ENCODE assay signal across 20 cellular contexts in the genomic region with DNA sequence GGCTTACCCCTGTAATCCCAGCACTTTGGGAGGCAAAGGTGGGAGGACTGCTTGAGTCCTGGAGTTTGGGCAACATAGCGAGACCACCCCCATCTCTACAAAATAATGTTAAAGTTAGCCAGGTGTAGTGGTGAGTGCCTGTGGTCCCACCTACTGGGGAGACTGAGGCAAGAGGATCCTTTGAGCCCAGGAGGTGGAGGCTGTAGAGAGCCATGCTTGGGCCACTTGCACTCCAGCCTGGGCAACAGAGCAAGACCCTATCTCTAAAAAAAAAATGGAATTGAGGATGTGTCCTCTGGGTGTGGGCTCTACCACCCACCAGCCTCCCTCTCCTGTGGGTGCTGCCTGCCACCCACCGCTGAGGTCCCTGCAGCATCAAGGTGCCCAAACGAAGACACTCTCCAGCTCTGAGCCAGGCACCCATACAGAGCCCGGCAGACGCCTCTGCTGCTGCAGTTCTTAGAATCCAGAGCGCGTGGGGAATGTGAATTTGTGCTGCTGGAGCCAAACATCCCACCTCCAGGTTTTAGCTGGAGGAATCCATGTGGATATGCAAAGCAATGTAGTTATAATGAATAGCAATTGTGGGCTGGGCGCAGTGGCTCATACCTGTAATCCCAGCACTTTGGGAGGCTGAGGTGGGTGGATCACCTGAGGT. TPM values are rescaled to one million over a fixed set of nuclear protein-coding genes. Genes with fewer than 3 reads are reported as not detected.
DNase-seq lines count a peak whose midpoint lies in the region; ATAC-seq and TF ChIP-seq lines count a peak whose summit lies in the region.
"Had no signal": no experiment of that assay in that cellular context is flagged by ENCODE, and none has a peak within 500 bp of the region (broad histone marks: within the 10 kb centered on the region; RNA-seq: fewer than 3 reads in every experiment).

No MANE protein-coding gene starts in this region.

- peaks cover 11% of the 10 kb centered on the region for H3K27me3 Mint-ChIP-seq in activated CD4-positive, alpha-beta T cell treated with anti-CD3 and anti-CD28 coated beads, Interleukin-2, amount 10 ng/mL, durations not matched to agents 7 days and 5 days

- H3K27me3 ChIP-seq in KMS-11 (ENCODE audit: insufficient read depth, low read depth) (peaks cover 52% of the 10 kb centered on the region), mammary epithelial cell (ENCODE audit: insufficient read depth, low read length) (no peaks in the 10 kb centered on the region), upper lobe of left lung (peaks cover 0 to 6% (median under 1%) of the 10 kb centered on the region in 4 donors)

- dilution Hi-C loops in mammary epithelial cell (cut with HindIII; ENCODE audit: low sequenced_read_pairs) = loop anchor here (5.0 kb wide), 2 partner anchors 38 to 107 kb away; no protein-coding TSS in a partner anchor

- POLR2A ChIA-PET in activated CD4-positive, alpha-beta T cell treated with anti-CD3 and anti-CD28 coated beads, Interleukin-2, amount 10 ng/mL, durations not matched to agents 7 days and 5 days (lab: Charles Lee) = no interaction called here

- H3K36me3 Mint-ChIP-seq in activated CD4-positive, alpha-beta T cell treated with anti-CD3 and anti-CD28 coated beads, Interleukin-2, amount 10 ng/mL, durations not matched to agents 7 days and 5 days (ENCODE audit: low read depth) = no peaks in the 10 kb centered on the region
- H3K36me3 Mint-ChIP-seq: activated naive CD4-positive, alpha-beta T cell treated with anti-CD3 and anti-CD28 coated beads, Interleukin-2, amount 50 U/mL, for 24 hours; CD8-positive, alpha-beta T cell had no signal

- ATAC-seq in GM21576 (IDR thresholded peaks at IDR 0.05; ENCODE audit: unreplicated experiment) (no peak), sciatic nerve (no peak), upper lobe of left lung (ENCODE audit: low FRiP score in 2 of 2) (no peak)
- ATAC-seq: activated CD4-positive, CD25-positive, alpha-beta regulatory T cell treated with anti-CD3 and anti-CD28 coated beads, Interleukin-2, amount 50 U/mL, for 24 hours; CD8-positive, alpha-beta T cell; left lobe of liver had no signal

- no peak for TF ChIP-seq POLR2A in upper lobe of left lung (IDR thresholded peaks at IDR 0.05)

- H3K27ac ChIP-seq in KMS-11 (no peak overlapping the region), mammary epithelial cell (ENCODE audit: insufficient read depth, low read depth, low read length) (no peak overlapping the region), upper lobe of left lung (peak overlapping the region in 1 of 4 donors; percentile 60)
- H3K27ac ChIP-seq: neutrophil had no signal

- H3K9me3 Mint-ChIP-seq in activated CD4-positive, alpha-beta T cell treated with anti-CD3 and anti-CD28 coated beads, Interleukin-2, amount 10 ng/mL, durations not matched to agents 7 days and 5 days = no peaks in the 10 kb centered on the region
- H3K9me3 Mint-ChIP-seq: activated naive CD4-positive, alpha-beta T cell treated with anti-CD3 and anti-CD28 coated beads, Interleukin-2, amount 50 U/mL, for 24 hours; CD8-positive, alpha-beta T cell had no signal

- no peak overlapping the region for H2AFZ ChIP-seq in KMS-11 (ENCODE audit: low read depth)
- no peak overlapping the region for H2AFZ ChIP-seq in mammary epithelial cell (ENCODE audit: low read depth, low read length)

- H3K9me3 ChIP-seq in mammary epithelial cell (replicated peaks; ENCODE audit: insufficient read depth, low read length) = no peaks in the 10 kb centered on the region
- no peaks in the 10 kb centered on the region for H3K9me3 ChIP-seq in upper lobe of left lung
- H3K9me3 ChIP-seq: neutrophil, stomach had no signal

- DNase-seq in mammary epithelial cell (no peak), islet precursor cell (peak; percentile 50), superior temporal gyrus (ENCODE audit: extremely low spot score) (peak; percentile 59), sciatic nerve (ENCODE audit: low spot score) (no peak), upper lobe of left lung (no peak)
- no peak for DNase-seq in activated CD4-positive, alpha-beta T cell treated with anti-CD3 and anti-CD28 coated beads, Interleukin-2, amount 10 ng/mL, durations not matched to agents 7 days and 5 days
- DNase-seq: aorta; CD8-positive, alpha-beta T cell; cerebellar nuclear complex; DMS53; effector memory CD4-positive, alpha-beta T cell; retina; stimulated activated CD4-positive, alpha-beta T cell treated with anti-CD3 and anti-CD28 coated beads, Interleukin-12 subunit alpha, Interleukin-12 subunit beta, amount 100 ng/mL, for 4 hours; stomach had no signal

- H3K4me2 ChIP-seq in KMS-11 (0 out of 2 replicates have a peak overlapping the region, but pooled peaks have one; percentile 29), mammary epithelial cell (ENCODE audit: insufficient read depth, low read depth, low read length) (peak overlapping the region; percentile 68)

- peaks cover 24% of the 10 kb centered on the region for H3K4me1 Mint-ChIP-seq in activated CD4-positive, alpha-beta T cell treated with anti-CD3 and anti-CD28 coated beads, Interleukin-2, amount 10 ng/mL, durations not matched to agents 7 days and 5 days

- in situ Hi-C loops in mammary epithelial cell (cut with MboI; ENCODE audit: low sequenced_read_pairs in 2 of 2) = no loop called here

- TF ChIP-seq CTCF in KMS-11 (conservative IDR thresholded peaks at IDR 0.05; ENCODE audit: low read depth, low read length) = no peak
- TF ChIP-seq CTCF in mammary epithelial cell (conservative IDR thresholded peaks at IDR 0.05 in 1 of 2, IDR thresholded peaks at IDR 0.05 in 1 of 2; ENCODE audit: extremely low read depth in 1 of 2, insufficient read depth in 1 of 2, low read depth in 1 of 2, low read length in 2 of 2) = no peak
- no peak for TF ChIP-seq CTCF in upper lobe of left lung (IDR thresholded peaks at IDR 0.05)

- no peak overlapping the region for H3K9ac ChIP-seq in KMS-11
- no peak overlapping the region for H3K9ac ChIP-seq in mammary epithelial cell (ENCODE audit: insufficient read depth, low read length)

- H3K4me3 Mint-ChIP-seq in activated CD4-positive, alpha-beta T cell treated with anti-CD3 and anti-CD28 coated beads, Interleukin-2, amount 10 ng/mL, durations not matched to agents 7 days and 5 days = no peak overlapping the region
- H3K4me3 Mint-ChIP-seq: activated naive CD4-positive, alpha-beta T cell treated with anti-CD3 and anti-CD28 coated beads, Interleukin-2, amount 50 U/mL, for 24 hours; CD8-positive, alpha-beta T cell had no signal

- H4K20me1 ChIP-seq in KMS-11 (ENCODE audit: insufficient read depth) (no peaks in the 10 kb centered on the region), mammary epithelial cell (ENCODE audit: insufficient read depth, low read length) (no peaks in the 10 kb centered on the region)

- no peak overlapping the region for H3K4me3 ChIP-seq in KMS-11 (IDR thresholded peaks at IDR 0.05; ENCODE audit: insufficient read depth, low read depth, low read length)
- H3K4me3 ChIP-seq in mammary epithelial cell (replicated peaks in 1 of 3; ENCODE audit: insufficient read depth in 1 of 3, low read depth in 2 of 3, low read length in 3 of 3) = no peak overlapping the region
- H3K4me3 ChIP-seq in upper lobe of left lung = no peak overlapping the region
- H3K4me3 ChIP-seq: stomach had no signal

- WGBS in mammary epithelial cell (ENCODE audit: low coverage, missing lambda C conversion rate) = 57% methylated on average over 4 of the region's 8 CpGs
- WGBS in upper lobe of left lung, 2 donors = 76 to 91% methylated on average over 8 of the region's 8 CpGs

- H3K79me2 ChIP-seq in KMS-11 (ENCODE audit: insufficient read depth, low read depth) = no peaks in the 10 kb centered on the region
- H3K79me2 ChIP-seq in mammary epithelial cell (ENCODE audit: insufficient read depth, low read length) = peaks cover 99% of the 10 kb centered on the region

- H3K36me3 ChIP-seq in KMS-11 (ENCODE audit: insufficient read depth) (no peaks in the 10 kb centered on the region), mammary epithelial cell (ENCODE audit: insufficient read depth, low read length) (peaks cover 19% of the 10 kb centered on the region), upper lobe of left lung (peaks cover 0 to 14% (median 7%) of the 10 kb centered on the region in 4 donors)
- H3K36me3 ChIP-seq: neutrophil had no signal

- CTCF ChIA-PET in mammary epithelial cell (lab: Charles Lee; ENCODE audit: low non-redundant PET) = no interaction called here
- CTCF ChIA-PET in activated CD4-positive, alpha-beta T cell treated with anti-CD3 and anti-CD28 coated beads, Interleukin-2, amount 10 ng/mL, durations not matched to agents 7 days and 5 days (lab: Charles Lee) = interaction anchor here (0.5 to 1.0 kb wide), 2 partner anchors 9 to 136 kb away, joined by 3 read pairs; no protein-coding TSS in a partner anchor

- TF ChIP-seq EP300 in upper lobe of left lung (IDR thresholded peaks at IDR 0.05) = no peak

- H3K27ac Mint-ChIP-seq in activated CD4-positive, alpha-beta T cell treated with anti-CD3 and anti-CD28 coated beads, Interleukin-2, amount 10 ng/mL, durations not matched to agents 7 days and 5 days = no peak overlapping the region
- H3K27ac Mint-ChIP-seq: activated naive CD4-positive, alpha-beta T cell treated with anti-CD3 and anti-CD28 coated beads, Interleukin-2, amount 50 U/mL, for 24 hours; CD8-positive, alpha-beta T cell had no signal

- peaks cover 7% of the 10 kb centered on the region for H3K4me1 ChIP-seq in KMS-11 (ENCODE audit: low read depth, poor library complexity, severe bottlenecking)
- peaks cover 35% of the 10 kb centered on the region for H3K4me1 ChIP-seq in mammary epithelial cell (ENCODE audit: insufficient read depth, low read length)
- H3K4me1 ChIP-seq in upper lobe of left lung = peaks cover 22 to 47% (median 34%) of the 10 kb centered on the region in 4 donors

- intact Hi-C loops in mammary epithelial cell (cut with micrococcal nuclease) = no loop called here
- intact Hi-C loops in sciatic nerve (cut with DNase I) = no loop called here

- no TSS peak for BruUV-seq in mammary epithelial cell (replicated peaks; lab: Mats Ljungman, UMichigan)

RNA-seq across cellular contexts. Expression of a gene that starts 7.1 kb away (rescaled TPM):
- 100 to 1,000 TPM; 303 to 480 TPM for total RNA-seq in mammary epithelial cell
- polyA plus RNA-seq in mammary epithelial cell = 365 TPM
- polyA minus RNA-seq in mammary epithelial cell = 201 TPM
- 1 to 10 TPM; 4.2 to 4.6 TPM for total RNA-seq in activated CD4-positive, alpha-beta T cell treated with anti-CD3 and anti-CD28 coated beads, Interleukin-2, amount 10 ng/mL, durations not matched to agents 7 days and 5 days
- total RNA-seq in sciatic nerve = 118 TPM
- total RNA-seq in upper lobe of left lung = 10 to 100 TPM in 5 of 6 donors, 1 to 10 TPM in 1; 9.7 to 77.3 (median 25.5) TPM

Comparison
In these comparisons a context has a peak if more than half of its experiments do, and no peak if none do; other contexts are left out.
1. DNase-seq: peak in islet precursor cell (single experiment) and superior temporal gyrus (single experiment); none in mammary epithelial cell (single experiment), activated CD4-positive, alpha-beta T cell treated with anti-CD3 and anti-CD28 coated beads, Interleukin-2, amount 10 ng/mL, durations not matched to agents 7 days and 5 days (single experiment), sciatic nerve (single experiment) and upper lobe of left lung (0 of 2).